In the genomic region with DNA sequence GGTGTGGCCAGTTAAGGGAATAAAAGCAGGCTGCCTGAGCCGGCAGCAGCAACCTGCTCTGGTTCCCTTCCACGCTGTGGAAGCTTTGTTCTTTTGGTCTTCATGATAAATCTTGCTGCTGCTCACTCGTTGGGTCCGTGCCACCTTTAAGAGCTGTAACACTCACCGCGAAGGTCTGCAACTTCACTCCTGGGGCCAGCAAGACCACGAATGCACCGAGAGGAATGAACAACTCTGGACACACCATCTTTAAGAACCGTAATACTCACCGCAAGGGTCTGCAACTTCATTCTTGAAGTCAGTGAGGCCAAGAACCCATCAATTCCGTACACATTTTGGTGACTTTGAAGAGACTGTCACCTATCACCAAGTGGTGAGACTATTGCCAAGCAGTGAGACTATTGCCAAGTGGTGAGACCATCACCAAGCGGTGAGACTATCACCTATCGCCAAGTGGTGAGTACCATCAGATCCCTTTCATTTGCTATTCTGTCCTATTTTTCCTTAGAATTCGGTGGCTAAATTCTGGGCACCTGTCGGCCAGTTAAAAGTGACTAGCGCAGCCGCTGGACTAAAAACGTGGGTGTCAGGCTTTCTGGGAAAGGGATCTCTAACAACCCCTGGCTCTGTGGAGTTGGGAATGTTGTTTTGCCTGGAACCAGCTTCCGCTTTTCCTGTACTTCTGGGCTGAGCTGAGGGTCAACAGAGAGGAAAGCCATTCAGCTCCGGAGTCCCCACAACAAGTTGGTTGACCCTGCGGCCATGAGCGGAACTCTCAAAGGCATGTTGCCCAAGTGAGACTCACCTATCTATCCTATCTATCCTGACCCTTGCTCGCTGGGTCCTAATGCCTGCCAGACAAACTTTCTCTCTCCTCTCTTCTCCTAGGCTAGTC, we compare ENCODE assay signal across 1 cellular context.
A peak's percentile ranks its signal among the peaks of the same experiment; 100 is the strongest.
TF ChIP-seq lines count a peak whose summit lies in the region.

A gene with protein sequence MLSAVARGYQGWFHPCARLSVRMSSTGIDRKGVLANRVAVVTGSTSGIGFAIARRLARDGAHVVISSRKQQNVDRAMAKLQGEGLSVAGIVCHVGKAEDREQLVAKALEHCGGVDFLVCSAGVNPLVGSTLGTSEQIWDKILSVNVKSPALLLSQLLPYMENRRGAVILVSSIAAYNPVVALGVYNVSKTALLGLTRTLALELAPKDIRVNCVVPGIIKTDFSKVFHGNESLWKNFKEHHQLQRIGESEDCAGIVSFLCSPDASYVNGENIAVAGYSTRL (plus strand): TSS at position 48 of the 895 bp plus-strand sequence. CDS start 2,501 bp downstream, outside the sequence.

TF ChIP-seq in HepG2, 621 proteins besides CTCF, POLR2A, EP300 and RAD21 (continued from another document and continues in another):
- TF ChIP-seq ZNF775 (CRISPR knock-in tag; IDR thresholded peaks at IDR 0.05; ENCODE audit: borderline replicate concordance) (peak; percentile 91; the same call in 1 of the 2 replicates), GTF2F1 (IDR thresholded peaks at IDR 0.05; ENCODE audit: low read length) (peak; percentile 99), ZNF558 (CRISPR knock-in tag; IDR thresholded peaks at IDR 0.05; ENCODE audit: borderline replicate concordance) (no peak), ZBTB42 (CRISPR knock-in tag; IDR thresholded peaks at IDR 0.05) (0 out of 2 replicates have a peak, but pooled peaks have one; percentile 81), TCF7 (IDR thresholded peaks at IDR 0.05; ENCODE audit: low read depth) (peak; percentile 72; the same call in 1 of the 2 replicates), TCF7L2 (IDR thresholded peaks at IDR 0.05; ENCODE audit: low read depth, low read length) (no peak; the same call in 1 of the 2 replicates), SSRP1 (CRISPR knock-in tag; IDR thresholded peaks at IDR 0.05) (peak; percentile 98), ZMAT3 (CRISPR knock-in tag; conservative IDR thresholded peaks at IDR 0.05) (peak; percentile 96), ESRRA (CRISPR knock-in tag; IDR thresholded peaks at IDR 0.05; ENCODE audit: low read depth) (no peak), ZNF672 (CRISPR knock-in tag; IDR thresholded peaks at IDR 0.05) (no peak), ZNF317 (CRISPR knock-in tag; IDR thresholded peaks at IDR 0.05) (no peak), CAMTA2 (CRISPR knock-in tag; IDR thresholded peaks at IDR 0.05; ENCODE audit: borderline replicate concordance) (no peak), RCOR2 (CRISPR knock-in tag; IDR thresholded peaks at IDR 0.05) (peak; percentile 84), ETV6 (CRISPR knock-in tag; conservative IDR thresholded peaks at IDR 0.05) (peak; percentile 97), ZNF460 (CRISPR knock-in tag; IDR thresholded peaks at IDR 0.05; ENCODE audit: borderline replicate concordance) (no peak), ZNF251 (CRISPR knock-in tag; IDR thresholded peaks at IDR 0.05) (peak; percentile 98), EHMT2 (IDR thresholded peaks at IDR 0.05; ENCODE audit: borderline replicate concordance, low read depth, low read length) (no peak), RXRB (CRISPR knock-in tag; IDR thresholded peaks at IDR 0.05; ENCODE audit: borderline replicate concordance) (peak; percentile 86), ZBTB8A (CRISPR knock-in tag; IDR thresholded peaks at IDR 0.05; ENCODE audit: borderline replicate concordance, low read depth) (peak; percentile 97)
- TF ChIP-seq, protein P1, sequence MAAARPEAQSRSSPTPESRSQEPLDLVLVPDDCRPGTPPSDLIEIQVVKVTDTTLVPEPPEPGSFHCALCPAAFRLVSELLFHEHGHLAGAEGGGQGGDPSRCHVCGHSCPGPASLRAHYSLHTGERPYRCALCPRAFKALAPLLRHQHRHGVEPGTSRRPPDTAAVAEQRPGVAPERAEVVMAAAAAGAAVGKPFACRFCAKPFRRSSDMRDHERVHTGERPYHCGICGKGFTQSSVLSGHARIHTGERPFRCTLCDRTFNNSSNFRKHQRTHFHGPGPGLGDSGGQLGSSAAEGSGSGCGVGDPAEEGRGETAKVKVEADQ (CRISPR knock-in tag; IDR thresholded peaks at IDR 0.05; ENCODE audit: borderline replicate concordance), result peak; percentile 99
- TF ChIP-seq, protein P2, sequence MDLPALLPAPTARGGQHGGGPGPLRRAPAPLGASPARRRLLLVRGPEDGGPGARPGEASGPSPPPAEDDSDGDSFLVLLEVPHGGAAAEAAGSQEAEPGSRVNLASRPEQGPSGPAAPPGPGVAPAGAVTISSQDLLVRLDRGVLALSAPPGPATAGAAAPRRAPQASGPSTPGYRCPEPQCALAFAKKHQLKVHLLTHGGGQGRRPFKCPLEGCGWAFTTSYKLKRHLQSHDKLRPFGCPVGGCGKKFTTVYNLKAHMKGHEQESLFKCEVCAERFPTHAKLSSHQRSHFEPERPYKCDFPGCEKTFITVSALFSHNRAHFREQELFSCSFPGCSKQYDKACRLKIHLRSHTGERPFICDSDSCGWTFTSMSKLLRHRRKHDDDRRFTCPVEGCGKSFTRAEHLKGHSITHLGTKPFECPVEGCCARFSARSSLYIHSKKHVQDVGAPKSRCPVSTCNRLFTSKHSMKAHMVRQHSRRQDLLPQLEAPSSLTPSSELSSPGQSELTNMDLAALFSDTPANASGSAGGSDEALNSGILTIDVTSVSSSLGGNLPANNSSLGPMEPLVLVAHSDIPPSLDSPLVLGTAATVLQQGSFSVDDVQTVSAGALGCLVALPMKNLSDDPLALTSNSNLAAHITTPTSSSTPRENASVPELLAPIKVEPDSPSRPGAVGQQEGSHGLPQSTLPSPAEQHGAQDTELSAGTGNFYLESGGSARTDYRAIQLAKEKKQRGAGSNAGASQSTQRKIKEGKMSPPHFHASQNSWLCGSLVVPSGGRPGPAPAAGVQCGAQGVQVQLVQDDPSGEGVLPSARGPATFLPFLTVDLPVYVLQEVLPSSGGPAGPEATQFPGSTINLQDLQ (CRISPR knock-in tag; IDR thresholded peaks at IDR 0.05), result no peak
- TF ChIP-seq, protein P3, sequence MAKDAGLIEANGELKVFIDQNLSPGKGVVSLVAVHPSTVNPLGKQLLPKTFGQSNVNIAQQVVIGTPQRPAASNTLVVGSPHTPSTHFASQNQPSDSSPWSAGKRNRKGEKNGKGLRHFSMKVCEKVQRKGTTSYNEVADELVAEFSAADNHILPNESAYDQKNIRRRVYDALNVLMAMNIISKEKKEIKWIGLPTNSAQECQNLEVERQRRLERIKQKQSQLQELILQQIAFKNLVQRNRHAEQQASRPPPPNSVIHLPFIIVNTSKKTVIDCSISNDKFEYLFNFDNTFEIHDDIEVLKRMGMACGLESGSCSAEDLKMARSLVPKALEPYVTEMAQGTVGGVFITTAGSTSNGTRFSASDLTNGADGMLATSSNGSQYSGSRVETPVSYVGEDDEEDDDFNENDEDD (CRISPR knock-in tag; IDR thresholded peaks at IDR 0.05; ENCODE audit: borderline replicate concordance), result peak; percentile 72; the same call in 1 of the 2 replicates
- TF ChIP-seq, protein P4, sequence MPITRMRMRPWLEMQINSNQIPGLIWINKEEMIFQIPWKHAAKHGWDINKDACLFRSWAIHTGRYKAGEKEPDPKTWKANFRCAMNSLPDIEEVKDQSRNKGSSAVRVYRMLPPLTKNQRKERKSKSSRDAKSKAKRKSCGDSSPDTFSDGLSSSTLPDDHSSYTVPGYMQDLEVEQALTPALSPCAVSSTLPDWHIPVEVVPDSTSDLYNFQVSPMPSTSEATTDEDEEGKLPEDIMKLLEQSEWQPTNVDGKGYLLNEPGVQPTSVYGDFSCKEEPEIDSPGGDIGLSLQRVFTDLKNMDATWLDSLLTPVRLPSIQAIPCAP (CRISPR knock-in tag; IDR thresholded peaks at IDR 0.05; ENCODE audit: low read depth), result peak; percentile 97
- TF ChIP-seq, protein P5, sequence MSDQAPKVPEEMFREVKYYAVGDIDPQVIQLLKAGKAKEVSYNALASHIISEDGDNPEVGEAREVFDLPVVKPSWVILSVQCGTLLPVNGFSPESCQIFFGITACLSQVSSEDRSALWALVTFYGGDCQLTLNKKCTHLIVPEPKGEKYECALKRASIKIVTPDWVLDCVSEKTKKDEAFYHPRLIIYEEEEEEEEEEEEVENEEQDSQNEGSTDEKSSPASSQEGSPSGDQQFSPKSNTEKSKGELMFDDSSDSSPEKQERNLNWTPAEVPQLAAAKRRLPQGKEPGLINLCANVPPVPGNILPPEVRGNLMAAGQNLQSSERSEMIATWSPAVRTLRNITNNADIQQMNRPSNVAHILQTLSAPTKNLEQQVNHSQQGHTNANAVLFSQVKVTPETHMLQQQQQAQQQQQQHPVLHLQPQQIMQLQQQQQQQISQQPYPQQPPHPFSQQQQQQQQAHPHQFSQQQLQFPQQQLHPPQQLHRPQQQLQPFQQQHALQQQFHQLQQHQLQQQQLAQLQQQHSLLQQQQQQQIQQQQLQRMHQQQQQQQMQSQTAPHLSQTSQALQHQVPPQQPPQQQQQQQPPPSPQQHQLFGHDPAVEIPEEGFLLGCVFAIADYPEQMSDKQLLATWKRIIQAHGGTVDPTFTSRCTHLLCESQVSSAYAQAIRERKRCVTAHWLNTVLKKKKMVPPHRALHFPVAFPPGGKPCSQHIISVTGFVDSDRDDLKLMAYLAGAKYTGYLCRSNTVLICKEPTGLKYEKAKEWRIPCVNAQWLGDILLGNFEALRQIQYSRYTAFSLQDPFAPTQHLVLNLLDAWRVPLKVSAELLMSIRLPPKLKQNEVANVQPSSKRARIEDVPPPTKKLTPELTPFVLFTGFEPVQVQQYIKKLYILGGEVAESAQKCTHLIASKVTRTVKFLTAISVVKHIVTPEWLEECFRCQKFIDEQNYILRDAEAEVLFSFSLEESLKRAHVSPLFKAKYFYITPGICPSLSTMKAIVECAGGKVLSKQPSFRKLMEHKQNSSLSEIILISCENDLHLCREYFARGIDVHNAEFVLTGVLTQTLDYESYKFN (CRISPR knock-in tag; conservative IDR thresholded peaks at IDR 0.05), result peak; percentile 52
- TF ChIP-seq, protein P6, sequence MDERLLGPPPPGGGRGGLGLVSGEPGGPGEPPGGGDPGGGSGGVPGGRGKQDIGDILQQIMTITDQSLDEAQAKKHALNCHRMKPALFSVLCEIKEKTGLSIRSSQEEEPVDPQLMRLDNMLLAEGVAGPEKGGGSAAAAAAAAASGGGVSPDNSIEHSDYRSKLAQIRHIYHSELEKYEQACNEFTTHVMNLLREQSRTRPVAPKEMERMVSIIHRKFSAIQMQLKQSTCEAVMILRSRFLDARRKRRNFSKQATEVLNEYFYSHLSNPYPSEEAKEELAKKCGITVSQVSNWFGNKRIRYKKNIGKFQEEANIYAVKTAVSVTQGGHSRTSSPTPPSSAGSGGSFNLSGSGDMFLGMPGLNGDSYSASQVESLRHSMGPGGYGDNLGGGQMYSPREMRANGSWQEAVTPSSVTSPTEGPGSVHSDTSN (CRISPR knock-in tag; IDR thresholded peaks at IDR 0.05), result no peak
- TF ChIP-seq, protein P7, sequence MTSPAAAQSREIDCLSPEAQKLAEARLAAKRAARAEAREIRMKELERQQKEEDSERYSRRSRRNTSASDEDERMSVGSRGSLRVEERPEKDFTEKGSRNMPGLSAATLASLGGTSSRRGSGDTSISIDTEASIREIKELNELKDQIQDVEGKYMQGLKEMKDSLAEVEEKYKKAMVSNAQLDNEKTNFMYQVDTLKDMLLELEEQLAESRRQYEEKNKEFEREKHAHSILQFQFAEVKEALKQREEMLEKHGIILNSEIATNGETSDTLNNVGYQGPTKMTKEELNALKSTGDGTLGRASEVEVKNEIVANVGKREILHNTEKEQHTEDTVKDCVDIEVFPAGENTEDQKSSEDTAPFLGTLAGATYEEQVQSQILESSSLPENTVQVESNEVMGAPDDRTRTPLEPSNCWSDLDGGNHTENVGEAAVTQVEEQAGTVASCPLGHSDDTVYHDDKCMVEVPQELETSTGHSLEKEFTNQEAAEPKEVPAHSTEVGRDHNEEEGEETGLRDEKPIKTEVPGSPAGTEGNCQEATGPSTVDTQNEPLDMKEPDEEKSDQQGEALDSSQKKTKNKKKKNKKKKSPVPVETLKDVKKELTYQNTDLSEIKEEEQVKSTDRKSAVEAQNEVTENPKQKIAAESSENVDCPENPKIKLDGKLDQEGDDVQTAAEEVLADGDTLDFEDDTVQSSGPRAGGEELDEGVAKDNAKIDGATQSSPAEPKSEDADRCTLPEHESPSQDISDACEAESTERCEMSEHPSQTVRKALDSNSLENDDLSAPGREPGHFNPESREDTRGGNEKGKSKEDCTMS (CRISPR knock-in tag; conservative IDR thresholded peaks at IDR 0.05), result peak; percentile 94
- TF ChIP-seq, protein P8, sequence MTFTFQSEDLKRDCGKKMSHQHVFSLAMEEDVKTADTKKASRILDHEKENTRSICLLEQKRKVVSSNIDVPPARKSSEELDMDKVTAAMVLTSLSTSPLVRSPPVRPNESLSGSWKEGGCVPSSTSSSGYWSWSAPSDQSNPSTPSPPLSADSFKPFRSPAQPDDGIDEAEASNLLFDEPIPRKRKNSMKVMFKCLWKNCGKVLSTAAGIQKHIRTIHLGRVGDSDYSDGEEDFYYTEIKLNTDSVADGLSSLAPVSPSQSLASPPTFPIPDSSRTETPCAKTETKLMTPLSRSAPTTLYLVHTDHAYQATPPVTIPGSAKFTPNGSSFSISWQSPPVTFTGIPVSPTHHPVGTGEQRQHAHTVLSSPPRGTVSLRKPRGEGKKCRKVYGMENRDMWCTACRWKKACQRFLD (CRISPR knock-in tag; IDR thresholded peaks at IDR 0.05; ENCODE audit: borderline replicate concordance), result no peak; the same call in none of the 2 replicates
- TF ChIP-seq, protein P9, sequence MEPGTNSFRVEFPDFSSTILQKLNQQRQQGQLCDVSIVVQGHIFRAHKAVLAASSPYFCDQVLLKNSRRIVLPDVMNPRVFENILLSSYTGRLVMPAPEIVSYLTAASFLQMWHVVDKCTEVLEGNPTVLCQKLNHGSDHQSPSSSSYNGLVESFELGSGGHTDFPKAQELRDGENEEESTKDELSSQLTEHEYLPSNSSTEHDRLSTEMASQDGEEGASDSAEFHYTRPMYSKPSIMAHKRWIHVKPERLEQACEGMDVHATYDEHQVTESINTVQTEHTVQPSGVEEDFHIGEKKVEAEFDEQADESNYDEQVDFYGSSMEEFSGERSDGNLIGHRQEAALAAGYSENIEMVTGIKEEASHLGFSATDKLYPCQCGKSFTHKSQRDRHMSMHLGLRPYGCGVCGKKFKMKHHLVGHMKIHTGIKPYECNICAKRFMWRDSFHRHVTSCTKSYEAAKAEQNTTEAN (CRISPR knock-in tag; conservative IDR thresholded peaks at IDR 0.05), result no peak
